ENCODE assay signal across 17 cellular contexts in genomic region chr3:170309044-170309443, GRCh38.
"Had no signal": no experiment of that assay in that cellular context is flagged by ENCODE, and none has a peak within 500 bp of the region (broad histone marks: within the 10 kb centered on the region; RNA-seq: fewer than 3 reads in every experiment).

No MANE protein-coding gene starts in this region.

- DNase-seq: activated CD4-positive, alpha-beta T cell treated with anti-CD3 and anti-CD28 coated beads, Interleukin-2, amount 50 U/mL, for 1 hour; activated CD8-positive, alpha-beta T cell treated with anti-CD3 and anti-CD28 coated beads, Interleukin-2, amount 10 ng/mL, durations not matched to agents 7 days and 5 days; activated gamma-delta T cell; activated naive CD4-positive, alpha-beta T cell treated with anti-CD3 and anti-CD28 coated beads, Interleukin-2, amount 50 U/mL, for 16 hours; activated naive CD8-positive, alpha-beta T cell treated with anti-CD3 and anti-CD28 coated beads, Interleukin-2, amount 50 U/mL, for 24 hours; aorta; dermis blood vessel endothelial cell; effector memory CD4-positive, alpha-beta T cell; heart left ventricle; left ventricle myocardium superior; mammary epithelial cell; midbrain; natural killer cell; small intestine; stimulated activated CD4-positive, alpha-beta T cell treated with anti-CD3 and anti-CD28 coated beads, Interleukin-2, amount 100 ng/mL, for 24 hours; stimulated activated naive CD8-positive, alpha-beta T cell treated with anti-CD3 and anti-CD28 coated beads, Interleukin-15, amount 100 ng/mL, for 72 hours; tibial artery had no signal
